13 cellular contexts compared by ENCODE assay signal in genomic region chr17:81922566-81923301, GRCh38. TPM values are rescaled to one million over a fixed set of nuclear protein-coding genes. Genes with fewer than 3 reads are reported as not detected.
A peak's percentile ranks its signal among the peaks of the same experiment; 100 is the strongest.
DNase-seq lines count a peak whose midpoint lies in the region; TF ChIP-seq lines count a peak whose summit lies in the region.
"Had no signal": no experiment of that assay in that cellular context is flagged by ENCODE, and none has a peak within 500 bp of the region (broad histone marks: within the 10 kb centered on the region; RNA-seq: fewer than 3 reads in every experiment).

No MANE protein-coding gene starts in this region.

- H3K4me2 ChIP-seq in neuronal stem cell (ENCODE audit: insufficient read depth, low read length, poor library complexity, severe bottlenecking), result peak overlapping the region; percentile 47

- no peak overlapping the region for H2AFZ ChIP-seq in neuronal stem cell (ENCODE audit: low read length)

- H3K36me3 ChIP-seq in A673 (ENCODE audit: insufficient read depth, low read length, poor library complexity, severe bottlenecking) (peaks cover 19% of the 10 kb centered on the region), colonic mucosa (no peaks in the 10 kb centered on the region), neuronal stem cell (replicated peaks in 1 of 2; ENCODE audit: control insufficient read depth in 2 of 2, insufficient read depth in 2 of 2, low read length in 2 of 2) (peaks cover 17 to 36% of the 10 kb centered on the region in 2 donors)

- CTCF ChIA-PET in A673 (lab: Charles Lee), result no interaction called here

- H3K23ac ChIP-seq in neuronal stem cell (ENCODE audit: low read depth, low read length, poor library complexity), result peak overlapping the region; percentile 85

- TF ChIP-seq CTCF in A673 (conservative IDR thresholded peaks at IDR 0.05; ENCODE audit: low read depth, low read length) (no peak), colonic mucosa (IDR thresholded peaks at IDR 0.05) (no peak)

- H2AK5ac ChIP-seq in neuronal stem cell (ENCODE audit: low read depth, low read length), result no peak overlapping the region

- H2BK15ac ChIP-seq in neuronal stem cell (ENCODE audit: low read length), result peak overlapping the region; percentile 81

- WGBS in neuronal stem cell (ENCODE audit: extremely low coverage in 2 of 2, insufficient read length in 2 of 2, insufficient replicate concordance in 1 of 2), 2 donors, result no CpG with 5 or more reads among the region's 58 CpGs

- intact Hi-C loops in A673 (cut with micrococcal nuclease; ENCODE audit: unreplicated experiment) (no loop called here), colonic mucosa (cut with DNase I) (no loop called here)

- H2BK12ac ChIP-seq in neuronal stem cell (ENCODE audit: low read length), result peak overlapping the region; percentile 30

- no peak overlapping the region for H2BK120ac ChIP-seq in neuronal stem cell (ENCODE audit: low read depth, low read length)

- H3K27ac ChIP-seq in A673 (ENCODE audit: low read depth, low read length, poor library complexity, severe bottlenecking) (peak overlapping the region; percentile 73), colonic mucosa (peak overlapping the region; percentile 57), neuronal stem cell (replicated peaks; ENCODE audit: low read length) (no peak overlapping the region)
- H3K27ac ChIP-seq: C4-2B had no signal

- H3K14ac ChIP-seq in neuronal stem cell (ENCODE audit: low read length), result peak overlapping the region; percentile 94

- H3K4me1 ChIP-seq in A673 (ENCODE audit: insufficient read depth, low read length, poor library complexity, severe bottlenecking) (peaks cover 26% of the 10 kb centered on the region), colonic mucosa (peaks cover 32% of the 10 kb centered on the region), neuronal stem cell (ENCODE audit: control insufficient read depth in 2 of 2, insufficient read depth in 1 of 2, low read depth in 1 of 2, low read length in 2 of 2) (peaks cover 15 to 28% of the 10 kb centered on the region in 2 donors)

- no TSS peak for BruUV-seq in A673 (replicated peaks; lab: Mats Ljungman, UMichigan)

- H3K4me3 ChIP-seq in A673 (ENCODE audit: low read depth, low read length, poor library complexity, severe bottlenecking), result no peak overlapping the region
- H3K4me3 ChIP-seq in colonic mucosa, result peak overlapping the region; percentile 26
- no peak overlapping the region for H3K4me3 ChIP-seq in neuronal stem cell (ENCODE audit: low read length in 2 of 2)
- H3K4me3 ChIP-seq: SJSA1 had no signal

- POLR2A ChIA-PET in A673 (lab: Charles Lee; ENCODE audit: low non-redundant PET), result no interaction called here

- H3K9me3 ChIP-seq in A673 (ENCODE audit: low read depth, low read length, poor library complexity, severe bottlenecking) (no peaks in the 10 kb centered on the region), colonic mucosa (no peaks in the 10 kb centered on the region), neuronal stem cell (replicated peaks in 1 of 2; ENCODE audit: control insufficient read depth in 2 of 2, insufficient read depth in 1 of 2, low read depth in 1 of 2, low read length in 2 of 2) (peaks cover 0 to 3% of the 10 kb centered on the region in 2 donors)
- H3K9me3 ChIP-seq: SJSA1 had no signal

- H3K79me1 ChIP-seq in neuronal stem cell (ENCODE audit: low read depth, low read length), result peaks cover 46% of the 10 kb centered on the region

- no peak overlapping the region for H3K18ac ChIP-seq in neuronal stem cell (ENCODE audit: low read length)

- peak overlapping the region; percentile 66 for H3K4ac ChIP-seq in neuronal stem cell (ENCODE audit: low read length)

- peak overlapping the region; percentile 75 for H2BK5ac ChIP-seq in neuronal stem cell (ENCODE audit: low read length)

- no peak for DNase-seq in A673 (ENCODE audit: low spot score)
- peak; percentile 76 for DNase-seq in NCI-H460 (ENCODE audit: extremely low read depth, low read depth)
- DNase-seq in colonic mucosa, result no peak
- no peak for DNase-seq in neuronal stem cell (ENCODE audit: low spot score)
- no peak for DNase-seq in NCI-H82 (lab: John Stamatoyannopoulos, UW)
- DNase-seq in D341Med (ENCODE audit: low spot score), result no peak
- no peak for DNase-seq in mucosa of gallbladder (ENCODE audit: low spot score)
- no peak for DNase-seq in activated CD8-positive, alpha-beta memory T cell treated with anti-CD3 and anti-CD28 coated beads, Interleukin-2, amount 50 U/mL, for 4 hours
- DNase-seq: activated CD8-positive, alpha-beta memory T cell treated with anti-CD3 and anti-CD28 coated beads for 24 hours had no signal

- no peaks in the 10 kb centered on the region for H3K27me3 ChIP-seq in A673 (replicated peaks; ENCODE audit: insufficient read depth, low read depth, low read length, poor library complexity)
- no peaks in the 10 kb centered on the region for H3K27me3 ChIP-seq in colonic mucosa
- H3K27me3 ChIP-seq in neuronal stem cell (ENCODE audit: control insufficient read depth in 3 of 3, insufficient read depth in 3 of 3, low read depth in 1 of 3, low read length in 3 of 3), result no peaks in the 10 kb centered on the region
- H3K27me3 ChIP-seq: SJSA1 had no signal

- no peak overlapping the region for H4K91ac ChIP-seq in neuronal stem cell (ENCODE audit: low read depth, low read length, poor library complexity)

- H4K8ac ChIP-seq in neuronal stem cell (ENCODE audit: low read depth, low read length), result peak overlapping the region; percentile 43

- H3K9ac ChIP-seq in colonic mucosa (ENCODE audit: low read depth in 2 of 2, low read length in 2 of 2), result no peak overlapping the region
- peak overlapping the region; percentile 80 for H3K9ac ChIP-seq in neuronal stem cell (ENCODE audit: low read depth, low read length, poor library complexity)

RNA-seq across cellular contexts. Expression of gene SIRT7, which starts 4.8 kb away (rescaled TPM):
- 34.8 and 36.6 TPM in 2 replicates for total RNA-seq in A673 (2021)
- 18.1 and 19.7 TPM in 2 replicates for total RNA-seq in NCI-H460 (2014; rRNA removed; shearing (Covaris generic))
- polyA plus RNA-seq in NCI-H460 (2014; cell fraction: nucleus; rRNA removed), result 96.2 and 103 TPM in 2 replicates
- total RNA-seq in colonic mucosa, result 10 to 100 TPM; 43.3 to 81.9 TPM
- 5.2 TPM for polyA plus RNA-seq in neuronal stem cell (2013, experiment 1 of 2)
- 5.1 TPM for polyA plus RNA-seq in neuronal stem cell (2013, experiment 2 of 2)
- total RNA-seq in mucosa of gallbladder, result 58.1 TPM

RNA-seq across cellular contexts. Expression of gene MAFG, which starts 4.8 kb away (rescaled TPM):
- total RNA-seq in A673 (2021) (46.7 and 49.7 TPM in 2 replicates), colonic mucosa (10 to 100 TPM; 16.0 to 20.4 TPM), mucosa of gallbladder (31.6 TPM)
- total RNA-seq in NCI-H460 (2014; rRNA removed; shearing (Covaris generic)), result 62.5 and 64.3 TPM in 2 replicates
- polyA plus RNA-seq in NCI-H460 (2014; cell fraction: nucleus; rRNA removed), result 138 and 168 TPM in 2 replicates
- polyA plus RNA-seq in neuronal stem cell (2013, experiment 1 of 2), result 16.1 TPM
- 17.2 TPM for polyA plus RNA-seq in neuronal stem cell (2013, experiment 2 of 2)

RNA-seq across cellular contexts. Expression of gene PCYT2, which starts 11.5 kb away (rescaled TPM):
- total RNA-seq in A673 (2021), result 55.4 and 58.3 TPM in 2 replicates
- 2.7 and 3.4 TPM in 2 replicates for total RNA-seq in NCI-H460 (2014; rRNA removed; shearing (Covaris generic))
- polyA plus RNA-seq in NCI-H460 (2014; cell fraction: nucleus; rRNA removed), result 75.2 and 85.5 TPM in 2 replicates
- total RNA-seq in colonic mucosa, result 10 to 100 TPM; 47.5 to 71.6 TPM
- polyA plus RNA-seq in neuronal stem cell (2013, experiment 1 of 2), result 16.8 TPM
- polyA plus RNA-seq in neuronal stem cell (2013, experiment 2 of 2), result 15.9 TPM
- 66.0 TPM for total RNA-seq in mucosa of gallbladder

RNA-seq across cellular contexts. Expression of gene PYCR1, which starts 14.4 kb away (rescaled TPM):
- total RNA-seq in A673 (2021) (75.5 and 108 TPM in 2 replicates), colonic mucosa (100 to 1,000 TPM in 1 of 2 donors, 10 to 100 TPM in 1; 56.5 to 131 TPM), mucosa of gallbladder (12.6 TPM)
- total RNA-seq in NCI-H460 (2014; rRNA removed; shearing (Covaris generic)), result 210 and 242 TPM in 2 replicates
- polyA plus RNA-seq in NCI-H460 (2014; cell fraction: nucleus; rRNA removed), result 588 and 605 TPM in 2 replicates
- polyA plus RNA-seq in neuronal stem cell (2013, experiment 1 of 2), result 53.9 TPM
- polyA plus RNA-seq in neuronal stem cell (2013, experiment 2 of 2), result 52.1 TPM

RNA-seq across cellular contexts. Expression of gene NPB, which starts 20.7 kb away (rescaled TPM):
- total RNA-seq in A673 (2021), result 0.75 and 0.87 TPM in 2 replicates
- total RNA-seq in NCI-H460 (2014; rRNA removed; shearing (Covaris generic)), result 0.05 TPM in 1 of 2 replicates, not detected in the other
- polyA plus RNA-seq in NCI-H460 (2014; cell fraction: nucleus; rRNA removed), result 2.8 TPM in 1 of 2 replicates, not detected in the other
- total RNA-seq in colonic mucosa, result under 1 TPM in 1 of 2 donors, not detected in 1; 0.22 TPM
- polyA plus RNA-seq in neuronal stem cell (2013, experiment 1 of 2), result 2.0 TPM
- polyA plus RNA-seq in neuronal stem cell (2013, experiment 2 of 2), result 1.5 TPM
- total RNA-seq in mucosa of gallbladder, result 0.55 TPM
- total RNA-seq: dermis blood vessel endothelial cell, lung microvascular endothelial cell had no signal

Comparison
In these comparisons a context has a peak if more than half of its experiments do, and no peak if none do; other contexts are left out.
1. RNA of gene PCYT2, which starts 11.5 kb away (total RNA-seq): 47.5 to 71.6 TPM in colonic mucosa, 66.0 TPM in mucosa of gallbladder (single experiment) and 55.4 to 58.3 TPM in A673; 2.7 to 3.4 TPM in NCI-H460; every median in the first group is over 10 times any median in the second.